In genomic region chr10:132992433-132993215, GRCh38 we compare ENCODE assay signal across 17 cellular contexts. TPM values are rescaled to one million over a fixed set of nuclear protein-coding genes. Genes with fewer than 3 reads are reported as not detected.
DNase-seq lines count a peak whose midpoint lies in the region; ATAC-seq, FAIRE-seq and TF ChIP-seq lines count a peak whose summit lies in the region.
"Had no signal": no experiment of that assay in that cellular context is flagged by ENCODE, and none has a peak within 500 bp of the region (broad histone marks: within the 10 kb centered on the region; RNA-seq: fewer than 3 reads in every experiment).

No MANE protein-coding gene starts in this region.

- TF ChIP-seq RAD21 in HepG2 (CRISPR knock-in tag; IDR thresholded peaks at IDR 0.05) = no peak

- no peaks in the 10 kb centered on the region for H3K79me2 ChIP-seq in HepG2 (ENCODE audit: insufficient read depth, low read length)

- H2AFZ ChIP-seq in HepG2 (ENCODE audit: low read length) = no peak overlapping the region

- no peak overlapping the region for H3K27ac ChIP-seq in right lobe of liver
- no peak overlapping the region for H3K27ac ChIP-seq in HepG2 (ENCODE audit: extremely low read length, insufficient read depth, low read length)
- H3K27ac ChIP-seq in right cardiac atrium (ENCODE audit: low read length) = no peak overlapping the region
- H3K27ac ChIP-seq: HL-60 had no signal

- H3K4me2 ChIP-seq in HepG2 (ENCODE audit: low read depth, low read length) = no peak overlapping the region

- TF ChIP-seq EP300 in HepG2 (IDR thresholded peaks at IDR 0.05; ENCODE audit: low read depth in 2 of 2, low read length in 2 of 2) (no peak), HepG2 (CRISPR knock-in tag; IDR thresholded peaks at IDR 0.05; ENCODE audit: borderline replicate concordance) (no peak)

- CTCF ChIA-PET in HepG2 (lab: Yijun Ruan, JAX; ENCODE audit: low intra/inter-chr PET ratio, low total read pairs) = no interaction called here

- FAIRE-seq in HepG2 (lab: Jason Lieb, UNC) = no peak
- FAIRE-seq: A204.1, GM12892, H54 had no signal

- no peaks in the 10 kb centered on the region for H3K36me3 ChIP-seq in right lobe of liver
- no peaks in the 10 kb centered on the region for H3K36me3 ChIP-seq in HepG2 (replicated peaks in 1 of 2; ENCODE audit: control insufficient read depth in 1 of 2, insufficient read depth in 2 of 2, low read length in 2 of 2)

- H3K9ac ChIP-seq in HepG2 (ENCODE audit: insufficient read depth, low read depth, low read length) = no peak overlapping the region

- TF ChIP-seq POLR2A in right lobe of liver (IDR thresholded peaks at IDR 0.05) = no peak
- TF ChIP-seq POLR2A in HepG2 (IDR thresholded peaks at IDR 0.05; ENCODE audit: insufficient read depth in 1 of 2, low read depth in 2 of 2, low read length in 2 of 2) = no peak

- BruUV-seq in HepG2 (replicated peaks; lab: Mats Ljungman, UMichigan) = no TSS peak

- no peaks in the 10 kb centered on the region for H4K20me1 ChIP-seq in HepG2 (ENCODE audit: insufficient read depth, low read length)

- POLR2A ChIA-PET in HepG2 (lab: Yijun Ruan, JAX) = no interaction called here

- WGBS in right lobe of liver (ENCODE audit: insufficient coverage, low coverage, low lambda C conversion rate, missing lambda C conversion rate) = 58% methylated on average over 4 of the region's 36 CpGs
- WGBS in HepG2 (ENCODE audit: low lambda C conversion rate) = 13% methylated on average over 3 of the region's 36 CpGs
- 86% methylated on average over 36 of the region's 36 CpGs for WGBS in right cardiac atrium

- TF ChIP-seq CTCF in right lobe of liver (IDR thresholded peaks at IDR 0.05) (no peak), HepG2 (CRISPR knock-in tag; IDR thresholded peaks at IDR 0.05) (no peak)

- H3K9me3 ChIP-seq in right lobe of liver = no peaks in the 10 kb centered on the region
- no peaks in the 10 kb centered on the region for H3K9me3 ChIP-seq in HepG2 (ENCODE audit: low read length)
- H3K9me3 ChIP-seq in right cardiac atrium (ENCODE audit: control insufficient read depth, low read length) = no peaks in the 10 kb centered on the region

- DNase-seq in right lobe of liver (peak in 2 of 3 donors; percentile 15 to 48), HepG2 (ENCODE audit: low spot score) (no peak), right cardiac atrium (peak; percentile 7 to 66 (median 40)), posterior vena cava (ENCODE audit: low spot score) (peak; percentile 82), NCI-H128 (lab: John Stamatoyannopoulos, UW; ENCODE audit: unreplicated experiment) (no peak), NCI-H2107 treated with DMSO at 0.1 percent for 48 hours (lab: John Stamatoyannopoulos, UW; ENCODE audit: unreplicated experiment) (no peak)
- DNase-seq: C1 segment of cervical spinal cord; CD4-positive, alpha-beta memory T cell; DND-41; GDM1 had no signal

- H3K27me3 ChIP-seq in right lobe of liver = no peaks in the 10 kb centered on the region
- peaks cover 12 to 70% of the 10 kb centered on the region in 2 experiments; a peak in 4 of 5 replicates for H3K27me3 ChIP-seq in HepG2 (ENCODE audit: control insufficient read depth in 1 of 2, insufficient read depth in 2 of 2, low read length in 2 of 2)
- no peaks in the 10 kb centered on the region for H3K27me3 ChIP-seq in right cardiac atrium (ENCODE audit: control insufficient read depth, insufficient read depth)

- intact Hi-C loops in right lobe of liver (cut with DNase I) (no loop called here), HepG2 (cut with micrococcal nuclease; ENCODE audit: unreplicated experiment) (no loop called here), right cardiac atrium (cut with DNase I) (no loop called here), posterior vena cava (cut with DNase I) (no loop called here)

- in situ Hi-C loops in HepG2 (cut with HindIII; ENCODE audit: extremely low pct_ligation_motif_present, low pct_unique_long_range_greater_than_20kb) = no loop called here

- H3K4me3 ChIP-seq in right lobe of liver (no peak overlapping the region), HepG2 (replicated peaks in 1 of 3; ENCODE audit: insufficient read depth in 1 of 3, low read depth in 2 of 3, low read length in 3 of 3) (no peak overlapping the region), right cardiac atrium (ENCODE audit: low read length) (no peak overlapping the region)

- H3K4me1 ChIP-seq in right lobe of liver (no peaks in the 10 kb centered on the region), HepG2 (ENCODE audit: insufficient read depth, low read length) (no peaks in the 10 kb centered on the region), right cardiac atrium (ENCODE audit: control insufficient read depth, insufficient read depth, low read length) (no peaks in the 10 kb centered on the region)

- no peak for ATAC-seq in right lobe of liver
- no peak for ATAC-seq in HepG2
- no peak for ATAC-seq in right cardiac atrium
- no peak for ATAC-seq in GM18502 (IDR thresholded peaks at IDR 0.05; ENCODE audit: poor library complexity, unreplicated experiment)
- ATAC-seq: HCT116 had no signal

TF ChIP-seq in HepG2, 621 proteins besides CTCF, POLR2A, EP300 and RAD21:
- TF ChIP-seq ZNF780A (CRISPR knock-in tag; IDR thresholded peaks at IDR 0.05) (no peak), UBTF (CRISPR knock-in tag; IDR thresholded peaks at IDR 0.05) (no peak), THAP9 (CRISPR knock-in tag; IDR thresholded peaks at IDR 0.05; ENCODE audit: borderline replicate concordance) (no peak), SMC3 (IDR thresholded peaks at IDR 0.05; ENCODE audit: low read length) (no peak)

RNA-seq across cellular contexts. Expression of gene CFAP46, which starts 50.3 kb away (rescaled TPM):
- total RNA-seq in right lobe of liver = under 1 TPM; 0.16 to 0.67 (median 0.32) TPM
- 0.74 and 0.84 TPM in 2 replicates for total RNA-seq in HepG2 (2016; rRNA removed; fragmentation: Illumina TruSeq; extraction: Trizol)
- not detected in 2 replicates for total RNA-seq in HepG2 (2016; cell fraction: cytosol; rRNA removed; fragmentation: Illumina TruSeq; extraction: Trizol; ENCODE audit: low read depth)
- total RNA-seq in HepG2 (2016; cell fraction: insoluble cytoplasmic fraction; rRNA removed; fragmentation: Illumina TruSeq; extraction: Trizol) = 0.87 and 1.1 TPM in 2 replicates
- 0.21 and 0.34 TPM in 2 replicates for total RNA-seq in HepG2 (2016; cell fraction: membrane; rRNA removed; fragmentation: Illumina TruSeq; extraction: Trizol)
- total RNA-seq in HepG2 (2016; cell fraction: nucleus; rRNA removed; fragmentation: Illumina TruSeq; extraction: Trizol) = 0.53 and 1.3 TPM in 2 replicates
- 0.10 and 0.24 TPM in 2 replicates for polyA plus RNA-seq in HepG2 (2011; rRNA removed)
- polyA plus RNA-seq in HepG2 (2011; cell fraction: cytosol; rRNA removed) = 0.13 and 0.19 TPM in 2 replicates
- 0.05 and 0.27 TPM in 2 replicates for polyA plus RNA-seq in HepG2 (2011; cell fraction: nucleus; rRNA removed)
- polyA plus RNA-seq in HepG2 (2012) = 0.12 and 0.16 TPM in 2 replicates
- polyA plus RNA-seq in HepG2 (2016; cell fraction: cytosol; fragmentation: Illumina TruSeq; extraction: Trizol; ENCODE audit: low read depth) = 0.18 and 0.26 TPM in 2 replicates
- polyA plus RNA-seq in HepG2 (2016; cell fraction: insoluble cytoplasmic fraction; fragmentation: Illumina TruSeq; extraction: Trizol; ENCODE audit: low read depth) = 0.86 and 1.2 TPM in 2 replicates
- polyA plus RNA-seq in HepG2 (2016; cell fraction: membrane; fragmentation: Illumina TruSeq; extraction: Trizol; ENCODE audit: low read depth) = 0.33 and 0.34 TPM in 2 replicates
- 0.60 and 0.65 TPM in 2 replicates for polyA plus RNA-seq in HepG2 (2016; cell fraction: nucleus; fragmentation: Illumina TruSeq; extraction: Trizol; ENCODE audit: insufficient read depth, low read depth)
- 0.06 TPM in 1 of 2 replicates, not detected in the other for polyA minus RNA-seq in HepG2 (2011; rRNA and poly(A)+ RNA removed; ENCODE audit: low replicate concordance)
- polyA minus RNA-seq in HepG2 (2011; cell fraction: cytosol; rRNA and poly(A)+ RNA removed) = not detected in 2 replicates
- 0.26 TPM in 1 of 2 replicates, not detected in the other for polyA minus RNA-seq in HepG2 (2011; cell fraction: nucleus; rRNA and poly(A)+ RNA removed)
- 1 to 10 TPM; 1.5 to 1.8 (median 1.7) TPM for total RNA-seq in right cardiac atrium
- polyA plus RNA-seq in right cardiac atrium = 1.00 TPM
- under 1 TPM; 0.14 to 0.81 TPM for total RNA-seq in posterior vena cava
- total RNA-seq: B cell; CD4-positive, alpha-beta memory T cell had no signal
- polyA plus RNA-seq: CD4-positive, alpha-beta memory T cell had no signal

Comparison
In these comparisons a context has a peak if more than half of its experiments do, and no peak if none do; other contexts are left out.
1. DNase-seq: peak in right lobe of liver (2 of 3), right cardiac atrium (3 of 3) and posterior vena cava (single experiment); none in HepG2 (single experiment), NCI-H128 (single experiment) and NCI-H2107 treated with DMSO at 0.1 percent for 48 hours (single experiment).